ENCODE assay signal across 8 cellular contexts in genomic region chr12:13547283-13547682, GRCh38.
"Had no signal": no experiment of that assay in that cellular context is flagged by ENCODE, and none has a peak within 500 bp of the region (broad histone marks: within the 10 kb centered on the region; RNA-seq: fewer than 3 reads in every experiment).

No MANE protein-coding gene starts in this region.

- DNase-seq: GDM1, GF-D8 had no signal

- ATAC-seq: GM12878 had no signal

- FAIRE-seq: G401.6, GM12878, GM12891, GM12892, GM18507, GM19239 had no signal

- H3K4me3 ChIP-seq: GM12878 had no signal
